13 cellular contexts compared by ENCODE assay signal in genomic region chr6:170024940-170025339, GRCh38.
A peak's percentile ranks its signal among the peaks of the same experiment; 100 is the strongest.
DNase-seq lines count a peak whose midpoint lies in the region; ATAC-seq and TF ChIP-seq lines count a peak whose summit lies in the region.
"Had no signal": no experiment of that assay in that cellular context is flagged by ENCODE, and none has a peak within 500 bp of the region (broad histone marks: within the 10 kb centered on the region; RNA-seq: fewer than 3 reads in every experiment).

No MANE protein-coding gene starts in this region.

- no peaks in the 10 kb centered on the region for H4K20me1 ChIP-seq in MM.1S (ENCODE audit: insufficient read depth, low read length)

- WGBS in psoas muscle, 3 donors: 27 to 43% (median 30%) methylated on average over 7 of the region's 7 CpGs

- H3K9me3 ChIP-seq in Peyer's patch (no peaks in the 10 kb centered on the region), psoas muscle (no peaks in the 10 kb centered on the region), MM.1S (replicated peaks; ENCODE audit: insufficient read depth, low read length) (no peaks in the 10 kb centered on the region)
- H3K9me3 ChIP-seq: heart right ventricle had no signal

- no peak overlapping the region for H3K9ac ChIP-seq in MM.1S (ENCODE audit: low read length)

- no peak overlapping the region for H3K4me3 ChIP-seq in Peyer's patch
- H3K4me3 ChIP-seq in fibroblast of pulmonary artery (replicated peaks; ENCODE audit: low read depth, low read length): no peak overlapping the region
- H3K4me3 ChIP-seq in psoas muscle: no peak overlapping the region
- no peak overlapping the region for H3K4me3 ChIP-seq in MM.1S (ENCODE audit: low read length)
- H3K4me3 ChIP-seq: heart right ventricle had no signal

- H3K27me3 ChIP-seq in Peyer's patch: no peaks in the 10 kb centered on the region
- peaks cover 0 to 3% (median 0%) of the 10 kb centered on the region in 3 donors for H3K27me3 ChIP-seq in psoas muscle (ENCODE audit: insufficient read depth in 3 of 3, low read length in 2 of 3)
- H3K27me3 ChIP-seq in MM.1S (replicated peaks; ENCODE audit: insufficient read depth, low read length): no peaks in the 10 kb centered on the region

- H3K79me2 ChIP-seq in MM.1S (ENCODE audit: low read length): no peaks in the 10 kb centered on the region

- DNase-seq in G401 (ENCODE audit: low spot score) (peak; percentile 15), Peyer's patch (peak in 2 of 3 donors; percentile 41 to 58), fibroblast of pulmonary artery (ENCODE audit: low read depth) (peak; percentile 15), psoas muscle (no peak), mesenteric fat pad (ENCODE audit: low spot score) (no peak), MM.1S (no peak)
- DNase-seq in activated CD4-positive, alpha-beta T cell treated with anti-CD3 and anti-CD28 coated beads for 1 hour: no peak
- DNase-seq: Calu3, cerebellar nuclear complex, H7, T-helper 17 cell had no signal

- peak; percentile 48 to 75 (median 68) for ATAC-seq in psoas muscle
- no peak for ATAC-seq in GM21515 (IDR thresholded peaks at IDR 0.05; ENCODE audit: unreplicated experiment)
- ATAC-seq: T-helper 17 cell had no signal

- H3K4me1 ChIP-seq in Peyer's patch: peaks cover 0 to 9% (median 0%) of the 10 kb centered on the region in 4 donors
- peaks cover 14% of the 10 kb centered on the region for H3K4me1 ChIP-seq in psoas muscle
- H3K4me1 ChIP-seq in MM.1S (ENCODE audit: low read length): no peaks in the 10 kb centered on the region

- H3K36me3 ChIP-seq in Peyer's patch (no peaks in the 10 kb centered on the region), psoas muscle (ENCODE audit: insufficient read depth in 1 of 2, low read depth in 1 of 2) (no peaks in the 10 kb centered on the region), MM.1S (replicated peaks; ENCODE audit: insufficient read depth, low read length) (no peaks in the 10 kb centered on the region)
- H3K36me3 ChIP-seq: heart right ventricle had no signal

- H3K9me2 ChIP-seq in MM.1S (replicated peaks; ENCODE audit: insufficient read depth, low read length): no peaks in the 10 kb centered on the region

- TF ChIP-seq POLR2A in Peyer's patch (IDR thresholded peaks at IDR 0.05): no peak

- H3K4me2 ChIP-seq in MM.1S (ENCODE audit: low read depth, low read length): no peak overlapping the region

- in situ Hi-C loops in G401 (cut with HindIII; ENCODE audit: low sequenced_read_pairs): no loop called here

- intact Hi-C loops in psoas muscle (cut with DNase I): no loop called here

- no peaks in the 10 kb centered on the region for H3F3A ChIP-seq in MM.1S (ENCODE audit: insufficient read depth, low read length)

- peak overlapping the region in 2 of 4 donors; percentile 18 to 42 for H3K27ac ChIP-seq in Peyer's patch
- H3K27ac ChIP-seq in psoas muscle: no peak overlapping the region
- no peak overlapping the region for H3K27ac ChIP-seq in MM.1S (ENCODE audit: low read length)
- H3K27ac ChIP-seq: heart right ventricle had no signal

- H2AFZ ChIP-seq in MM.1S (ENCODE audit: low read length): no peak overlapping the region

- TF ChIP-seq CTCF in Peyer's patch (IDR thresholded peaks at IDR 0.05) (no peak), fibroblast of pulmonary artery (IDR thresholded peaks at IDR 0.05; ENCODE audit: low read length, missing control alignments) (no peak), psoas muscle (IDR thresholded peaks at IDR 0.05) (no peak), MM.1S (IDR thresholded peaks at IDR 0.05; ENCODE audit: low read length) (no peak)

Comparison
In these comparisons a context has a peak if more than half of its experiments do, and no peak if none do; other contexts are left out.
1. DNase-seq: peak in G401 (single experiment), Peyer's patch (2 of 3) and fibroblast of pulmonary artery (single experiment); none in psoas muscle (0 of 2), mesenteric fat pad (single experiment), MM.1S (single experiment) and activated CD4-positive, alpha-beta T cell treated with anti-CD3 and anti-CD28 coated beads for 1 hour (single experiment).